Comparison of ENCODE assay signal across 14 cellular contexts in genomic region chrX:72272868-72273267, GRCh38. TPM values are rescaled to one million over a fixed set of nuclear protein-coding genes. Genes with fewer than 3 reads are reported as not detected.
DNase-seq lines count a peak whose midpoint lies in the region; ATAC-seq and TF ChIP-seq lines count a peak whose summit lies in the region.
"Had no signal": no experiment of that assay in that cellular context is flagged by ENCODE, and none has a peak within 500 bp of the region (broad histone marks: within the 10 kb centered on the region; RNA-seq: fewer than 3 reads in every experiment).

No MANE protein-coding gene starts in this region.

- in situ Hi-C loops in astrocyte of the spinal cord (cut with HindIII; ENCODE audit: low sequenced_read_pairs), result no loop called here

- no peak overlapping the region for H2BK15ac ChIP-seq in neuronal stem cell (ENCODE audit: low read length)

- intact Hi-C loops in OCI-LY7 (cut with micrococcal nuclease; ENCODE audit: unreplicated experiment), result no loop called here
- intact Hi-C loops in thyroid gland (cut with DNase I), result loop anchor here (10.0 kb wide), 1 partner anchor 268 kb away; no protein-coding TSS in a partner anchor

- H2AFZ ChIP-seq in OCI-LY7 (ENCODE audit: low read length), result no peak overlapping the region
- no peak overlapping the region for H2AFZ ChIP-seq in neuronal stem cell (ENCODE audit: low read length)
- H2AFZ ChIP-seq: GM23338 had no signal

- TF ChIP-seq CTCF in OCI-LY7 (conservative IDR thresholded peaks at IDR 0.05; ENCODE audit: low read length) (no peak), astrocyte of the spinal cord (IDR thresholded peaks at IDR 0.05; ENCODE audit: low read depth, low read length) (no peak), thyroid gland (IDR thresholded peaks at IDR 0.05) (no peak)

- H4K8ac ChIP-seq in neuronal stem cell (ENCODE audit: low read depth, low read length), result no peak overlapping the region

- WGBS in neuronal stem cell (ENCODE audit: extremely low coverage in 2 of 2, insufficient read length in 2 of 2, insufficient replicate concordance in 1 of 2), 2 donors, result no CpG with 5 or more reads among the region's 3 CpGs
- WGBS in thyroid gland, 2 donors, result 89 to 94% methylated on average over 3 of the region's 3 CpGs

- H3K79me1 ChIP-seq in neuronal stem cell (ENCODE audit: low read depth, low read length), result peaks cover 4% of the 10 kb centered on the region

- H3K9me3 ChIP-seq in OCI-LY7 (ENCODE audit: low read length) (no peaks in the 10 kb centered on the region), neuronal stem cell (replicated peaks in 1 of 2; ENCODE audit: control insufficient read depth in 2 of 2, insufficient read depth in 1 of 2, low read depth in 1 of 2, low read length in 2 of 2) (no peaks in the 10 kb centered on the region), thyroid gland (no peaks in the 10 kb centered on the region)
- H3K9me3 ChIP-seq: gastroesophageal sphincter, tibial nerve had no signal

- H2BK5ac ChIP-seq in neuronal stem cell (ENCODE audit: low read length), result no peak overlapping the region

- H3K18ac ChIP-seq in neuronal stem cell (ENCODE audit: low read length), result no peak overlapping the region

- no peaks in the 10 kb centered on the region for H3K9me2 ChIP-seq in OCI-LY7 (ENCODE audit: insufficient read depth, low read length)

- H4K20me1 ChIP-seq in OCI-LY7 (ENCODE audit: insufficient read depth, low read length), result peaks cover 32% of the 10 kb centered on the region; the same call in 1 of the 2 replicates

- H3K4me3 ChIP-seq in OCI-LY7 (ENCODE audit: low read depth, low read length, poor library complexity, severe bottlenecking) (no peak overlapping the region), astrocyte of the spinal cord (ENCODE audit: low read depth, low read length) (no peak overlapping the region), neuronal stem cell (ENCODE audit: low read length in 2 of 2) (no peak overlapping the region), thyroid gland (replicated peaks in 1 of 3) (no peak overlapping the region)
- H3K4me3 ChIP-seq: gastroesophageal sphincter, GM23338, tibial nerve had no signal

- peaks cover 34% of the 10 kb centered on the region for H3K79me2 ChIP-seq in OCI-LY7 (ENCODE audit: insufficient read depth, low read depth, low read length)

- H3K14ac ChIP-seq in neuronal stem cell (ENCODE audit: low read length), result no peak overlapping the region

- ATAC-seq in GM21529 (IDR thresholded peaks at IDR 0.05; ENCODE audit: unreplicated experiment) (no peak), GM19397 (IDR thresholded peaks at IDR 0.05; ENCODE audit: unreplicated experiment) (no peak)
- ATAC-seq: activated CD8-positive, alpha-beta memory T cell treated with anti-CD3 and anti-CD28 coated beads, Interleukin-2, amount 10 ng/mL, durations not matched to agents 7 days and 5 days; gastroesophageal sphincter; GM23338 had no signal

- H2AK5ac ChIP-seq in neuronal stem cell (ENCODE audit: low read depth, low read length), result no peak overlapping the region

- H3K4me1 ChIP-seq in OCI-LY7 (ENCODE audit: insufficient read depth, low read length, poor library complexity, severe bottlenecking) (peaks cover 24% of the 10 kb centered on the region), neuronal stem cell (ENCODE audit: control insufficient read depth in 2 of 2, insufficient read depth in 1 of 2, low read depth in 1 of 2, low read length in 2 of 2) (peaks cover 5 to 9% of the 10 kb centered on the region in 2 donors), thyroid gland (peaks cover 3 to 16% of the 10 kb centered on the region in 2 donors)

- H3K36me3 ChIP-seq in OCI-LY7 (ENCODE audit: insufficient read depth, low read length), result peaks cover 91% of the 10 kb centered on the region
- peaks cover 41 to 86% of the 10 kb centered on the region in 2 donors for H3K36me3 ChIP-seq in neuronal stem cell (replicated peaks in 1 of 2; ENCODE audit: control insufficient read depth in 2 of 2, insufficient read depth in 2 of 2, low read length in 2 of 2)
- H3K36me3 ChIP-seq in thyroid gland, result peaks cover 65 to 69% of the 10 kb centered on the region in 2 donors

- H3K27ac ChIP-seq in OCI-LY7 (ENCODE audit: low read depth, low read length, poor library complexity, severe bottlenecking), result no peak overlapping the region
- no peak overlapping the region for H3K27ac ChIP-seq in neuronal stem cell (replicated peaks; ENCODE audit: low read length)
- H3K27ac ChIP-seq in thyroid gland, result no peak overlapping the region
- H3K27ac ChIP-seq: gastroesophageal sphincter, tibial nerve had no signal

- POLR2A ChIA-PET in OCI-LY7 (lab: Charles Lee), result no interaction called here

- H3K4ac ChIP-seq in neuronal stem cell (ENCODE audit: low read length), result no peak overlapping the region

- H3K4me2 ChIP-seq in OCI-LY7 (ENCODE audit: low read length), result 0 out of 2 replicates have a peak overlapping the region, but pooled peaks have one; percentile 99
- peak overlapping the region; percentile 11 for H3K4me2 ChIP-seq in neuronal stem cell (ENCODE audit: insufficient read depth, low read length, poor library complexity, severe bottlenecking)
- H3K4me2 ChIP-seq: GM23338 had no signal

- H3K27me3 ChIP-seq in neuronal stem cell (ENCODE audit: control insufficient read depth in 3 of 3, insufficient read depth in 3 of 3, low read depth in 1 of 3, low read length in 3 of 3) (no peaks in the 10 kb centered on the region), thyroid gland (no peaks in the 10 kb centered on the region)
- H3K27me3 ChIP-seq: gastroesophageal sphincter had no signal

- no peak overlapping the region for H2BK12ac ChIP-seq in neuronal stem cell (ENCODE audit: low read length)

- CTCF ChIA-PET in OCI-LY7 (lab: Charles Lee; ENCODE audit: unreplicated experiment), result no interaction called here

- no peak overlapping the region for H3K9ac ChIP-seq in neuronal stem cell (ENCODE audit: low read depth, low read length, poor library complexity)

- no TSS peak for BruUV-seq in OCI-LY7 (replicated peaks; lab: Mats Ljungman, UMichigan)

- DNase-seq in ELR (ENCODE audit: low read depth), result peak; percentile 85
- no peak for DNase-seq in OCI-LY7 (ENCODE audit: low spot score)
- DNase-seq in astrocyte of the spinal cord (ENCODE audit: low read depth, low spot score), result peak; percentile 70
- no peak for DNase-seq in neuronal stem cell (ENCODE audit: low spot score)
- DNase-seq in thyroid gland, result no peak
- DNase-seq: activated CD8-positive, alpha-beta memory T cell treated with anti-CD3 and anti-CD28 coated beads, Interleukin-2, amount 10 ng/mL, durations not matched to agents 7 days and 5 days; cortex of kidney; NCI-H748 treated with DMSO at 0.1 percent for 48 hours had no signal

- no peak overlapping the region for H3K23ac ChIP-seq in neuronal stem cell (ENCODE audit: low read depth, low read length, poor library complexity)

- H4K91ac ChIP-seq in neuronal stem cell (ENCODE audit: low read depth, low read length, poor library complexity), result no peak overlapping the region

- TF ChIP-seq POLR2A in thyroid gland (IDR thresholded peaks at IDR 0.05), result no peak

- H2BK120ac ChIP-seq in neuronal stem cell (ENCODE audit: low read depth, low read length), result no peak overlapping the region

RNA-seq across cellular contexts. Expression of gene RPS4X, which starts 4.2 kb away (rescaled TPM):
- total RNA-seq in OCI-LY7 (2014; rRNA removed; shearing (Covaris generic)), result 1,046 and 1,157 TPM in 2 replicates
- total RNA-seq in OCI-LY7 (2022) (1,024 and 1,064 TPM in 2 replicates), thyroid gland (1,000 to 10,000 TPM in 1 of 4 donors, 100 to 1,000 TPM in 3; 602 to 1,253 (median 805) TPM)
- 1,442 TPM for polyA plus RNA-seq in neuronal stem cell (2013, experiment 1 of 2)
- polyA plus RNA-seq in neuronal stem cell (2013, experiment 2 of 2), result 1,420 TPM

RNA-seq across cellular contexts. Expression of gene CITED1, which starts 32.8 kb away (rescaled TPM):
- 1.0 TPM in 1 of 2 replicates, not detected in the other for total RNA-seq in OCI-LY7 (2014; rRNA removed; shearing (Covaris generic))
- total RNA-seq in OCI-LY7 (2022) (0.49 TPM in 1 of 2 replicates, not detected in the other), thyroid gland (10 to 100 TPM in 2 of 4 donors, 1 to 10 TPM in 2; 5.5 to 29.9 (median 17.5) TPM)
- polyA plus RNA-seq in neuronal stem cell (2013, experiment 1 of 2), result 4.0 TPM
- 3.6 TPM for polyA plus RNA-seq in neuronal stem cell (2013, experiment 2 of 2)
- total RNA-seq: activated CD8-positive, alpha-beta memory T cell treated with anti-CD3 and anti-CD28 coated beads, Interleukin-2, amount 10 ng/mL, durations not matched to agents 7 days and 5 days; posterior vena cava had no signal

RNA-seq across cellular contexts. Expression of gene ERCC6L, which starts 34.0 kb away (rescaled TPM):
- total RNA-seq in OCI-LY7 (2014; rRNA removed; shearing (Covaris generic)), result 12.6 and 13.5 TPM in 2 replicates
- total RNA-seq in OCI-LY7 (2022) (14.1 and 14.7 TPM in 2 replicates), thyroid gland (under 1 TPM in 1 of 4 donors, not detected in 3; 0.13 TPM)
- 7.9 TPM for polyA plus RNA-seq in neuronal stem cell (2013, experiment 1 of 2)
- polyA plus RNA-seq in neuronal stem cell (2013, experiment 2 of 2), result 7.9 TPM

Comparison
In these comparisons a context has a peak if more than half of its experiments do, and no peak if none do; other contexts are left out.
1. DNase-seq: peak in ELR (single experiment) and astrocyte of the spinal cord (single experiment); none in OCI-LY7 (single experiment), neuronal stem cell (single experiment) and thyroid gland (0 of 2).
2. RNA of gene ERCC6L, which starts 34.0 kb away (total RNA-seq): 12.6 to 14.7 TPM in OCI-LY7; 0.13 TPM in thyroid gland; every median in the first group is over 10 times any median in the second.